In the genomic region with DNA sequence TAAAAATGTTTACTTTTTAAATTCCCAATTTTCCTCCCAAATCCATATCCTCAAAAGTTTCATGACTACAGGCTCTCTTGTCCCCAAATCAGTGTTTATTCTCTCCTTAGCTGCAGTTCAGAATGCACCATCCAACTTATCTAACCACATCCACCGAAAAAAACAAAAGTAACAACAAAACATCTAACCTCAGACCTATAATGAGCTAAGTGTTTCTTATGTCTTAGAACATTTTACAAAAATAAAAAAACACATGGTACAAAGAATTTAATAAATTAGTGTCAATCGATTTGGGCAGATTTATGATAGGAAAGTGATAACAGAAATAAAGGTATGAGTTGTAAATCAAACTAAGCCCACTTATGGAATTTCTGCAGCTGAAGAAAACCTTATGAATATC, we compare ENCODE assay signal across 1 cellular context.
TF ChIP-seq lines count a peak whose summit lies in the region.

No MANE protein-coding gene starts in this region.

TF ChIP-seq in HepG2, 621 proteins besides CTCF, POLR2A, EP300 and RAD21:
- TF ChIP-seq ZNF552 (CRISPR knock-in tag; IDR thresholded peaks at IDR 0.05; ENCODE audit: borderline replicate concordance) (no peak), FLYWCH1 (CRISPR knock-in tag; IDR thresholded peaks at IDR 0.05) (no peak)
